ENCODE assay signal across 26 cellular contexts in genomic region chr1:153779781-153780541, GRCh38. TPM values are rescaled to one million over a fixed set of nuclear protein-coding genes. Genes with fewer than 3 reads are reported as not detected.
DNase-seq lines count a peak whose midpoint lies in the region; ATAC-seq and TF ChIP-seq lines count a peak whose summit lies in the region.
"Had no signal": no experiment of that assay in that cellular context is flagged by ENCODE, and none has a peak within 500 bp of the region (broad histone marks: within the 10 kb centered on the region; RNA-seq: fewer than 3 reads in every experiment).

No MANE protein-coding gene starts in this region.

- H3K4me1 ChIP-seq in ascending aorta (peaks cover 17 to 41% of the 10 kb centered on the region in 2 donors), mucosa of descending colon (ENCODE audit: low read depth) (peaks cover 12% of the 10 kb centered on the region), subcutaneous abdominal adipose tissue (ENCODE audit: control insufficient read depth in 5 of 5, insufficient read depth in 5 of 5, low read length in 5 of 5) (peaks cover 9 to 65% (median 61%) of the 10 kb centered on the region in 5 donors)

- no peaks in the 10 kb centered on the region for H3K27me3 ChIP-seq in ascending aorta
- no peaks in the 10 kb centered on the region for H3K27me3 ChIP-seq in subcutaneous abdominal adipose tissue (ENCODE audit: control insufficient read depth in 5 of 5, insufficient read depth in 4 of 5, low read length in 5 of 5)
- H3K27me3 ChIP-seq: brain microvascular endothelial cell, heart right ventricle, MG63 had no signal

- POLR2A ChIA-PET in activated CD4-positive, alpha-beta memory T cell treated with anti-CD3 and anti-CD28 coated beads, Interleukin-2, amount 10 ng/mL, durations not matched to agents 7 days and 5 days (lab: Charles Lee), result interaction anchor here (1.9 kb wide), 1 partner anchor 11 kb away, joined by 4 read pairs; no protein-coding TSS in a partner anchor

- no peak for TF ChIP-seq CTCF in ascending aorta (IDR thresholded peaks at IDR 0.05)
- TF ChIP-seq CTCF in mucosa of descending colon (IDR thresholded peaks at IDR 0.05), result no peak

- no peaks in the 10 kb centered on the region for H3K27me3 Mint-ChIP-seq in activated T-cell treated with anti-CD3 and anti-CD28 coated beads, Interleukin-2, amount 50 U/mL, for 4 hours (ENCODE audit: low read depth)
- H3K27me3 Mint-ChIP-seq in activated T-cell treated with anti-CD3 and anti-CD28 coated beads, Interleukin-2, amount 50 U/mL, for 72 hours (ENCODE audit: low read depth), result no peaks in the 10 kb centered on the region
- no peaks in the 10 kb centered on the region for H3K27me3 Mint-ChIP-seq in activated CD4-positive, alpha-beta memory T cell treated with anti-CD3 and anti-CD28 coated beads, Interleukin-2, amount 10 ng/mL, durations not matched to agents 7 days and 5 days
- H3K27me3 Mint-ChIP-seq: activated naive CD8-positive, alpha-beta T cell; activated T-helper 17 cell treated with anti-CD3 and anti-CD28 coated beads, Interleukin-2, amount 50 U/mL, for 72 hours; stimulated activated naive CD8-positive, alpha-beta T cell treated with anti-CD3 and anti-CD28 coated beads, Interleukin-15, amount 100 ng/mL, for 72 hours had no signal

- H3K27ac ChIP-seq in ascending aorta (peak overlapping the region; percentile 47 to 92), subcutaneous abdominal adipose tissue (ENCODE audit: low read depth, low read length) (peak overlapping the region; percentile 57)
- H3K27ac ChIP-seq: brain microvascular endothelial cell, C4-2B, GM23248, prostate gland had no signal

- no peaks in the 10 kb centered on the region for H3K9me3 Mint-ChIP-seq in activated T-cell treated with anti-CD3 and anti-CD28 coated beads, Interleukin-2, amount 50 U/mL, for 4 hours
- H3K9me3 Mint-ChIP-seq in activated T-cell treated with anti-CD3 and anti-CD28 coated beads, Interleukin-2, amount 50 U/mL, for 72 hours, result no peaks in the 10 kb centered on the region
- no peaks in the 10 kb centered on the region for H3K9me3 Mint-ChIP-seq in activated CD4-positive, alpha-beta memory T cell treated with anti-CD3 and anti-CD28 coated beads, Interleukin-2, amount 10 ng/mL, durations not matched to agents 7 days and 5 days
- H3K9me3 Mint-ChIP-seq: activated T-helper 17 cell treated with anti-CD3 and anti-CD28 coated beads, Interleukin-2, amount 50 U/mL, for 72 hours; stimulated activated naive CD8-positive, alpha-beta T cell treated with anti-CD3 and anti-CD28 coated beads, Interleukin-15, amount 100 ng/mL, for 72 hours had no signal

- no peaks in the 10 kb centered on the region for H3K9me3 ChIP-seq in ascending aorta
- no peaks in the 10 kb centered on the region for H3K9me3 ChIP-seq in mucosa of descending colon
- no peaks in the 10 kb centered on the region for H3K9me3 ChIP-seq in subcutaneous abdominal adipose tissue (ENCODE audit: control insufficient read depth in 5 of 5, low read length in 5 of 5)
- H3K9me3 ChIP-seq: heart right ventricle, MG63, prostate gland had no signal

- CTCF ChIA-PET in activated CD4-positive, alpha-beta memory T cell treated with anti-CD3 and anti-CD28 coated beads, Interleukin-2, amount 10 ng/mL, durations not matched to agents 7 days and 5 days (lab: Charles Lee), result no interaction called here

- intact Hi-C loops in ascending aorta (cut with DNase I), result loop anchor here (10.0 kb wide), 1 partner anchor 245 kb away; the partner anchor contains the start of gene S100A6
- intact Hi-C loops in mucosa of descending colon (cut with DNase I, micrococcal nuclease), result no loop called here

- H3K36me3 ChIP-seq in ascending aorta, result peaks cover 8 to 18% of the 10 kb centered on the region in 2 donors
- no peaks in the 10 kb centered on the region for H3K36me3 ChIP-seq in mucosa of descending colon (ENCODE audit: low read depth)
- H3K36me3 ChIP-seq in subcutaneous abdominal adipose tissue (ENCODE audit: control insufficient read depth in 5 of 5, insufficient read depth in 5 of 5, low read length in 5 of 5), result peaks cover 0 to 26% (median 10%) of the 10 kb centered on the region in 5 donors
- H3K36me3 ChIP-seq: brain microvascular endothelial cell, prostate gland had no signal

- DNase-seq in activated T-cell treated with anti-CD3 and anti-CD28 coated beads, Interleukin-2, amount 50 U/mL, for 4 hours, result no peak
- no peak for DNase-seq in activated T-cell treated with anti-CD3 and anti-CD28 coated beads, Interleukin-2, amount 50 U/mL, for 72 hours
- no peak for DNase-seq in ascending aorta (ENCODE audit: low spot score in 2 of 2)
- DNase-seq in mucosa of descending colon, result peak in 2 of 3 donors; percentile 23 to 36
- no peak for DNase-seq in activated CD4-positive, alpha-beta memory T cell treated with anti-CD3 and anti-CD28 coated beads, Interleukin-2, amount 10 ng/mL, durations not matched to agents 7 days and 5 days
- DNase-seq in CD1c-positive myeloid dendritic cell (ENCODE audit: extremely low spot score), result no peak
- DNase-seq: brain microvascular endothelial cell; cortex of kidney; DMS153; GM23248; mammary epithelial cell; MG63; NCI-H1436; NCI-H524; stimulated activated CD4-positive, alpha-beta T cell treated with anti-CD3 and anti-CD28 coated beads, Interleukin-4, amount 100 ng/mL, for 24 hours; stimulated activated naive CD8-positive, alpha-beta T cell treated with anti-CD3 and anti-CD28 coated beads, Interleukin-15, amount 100 ng/mL, for 72 hours; T1000 had no signal

- H3K36me3 Mint-ChIP-seq in activated T-cell treated with anti-CD3 and anti-CD28 coated beads, Interleukin-2, amount 50 U/mL, for 4 hours (ENCODE audit: insufficient read depth), result no peaks in the 10 kb centered on the region
- no peaks in the 10 kb centered on the region for H3K36me3 Mint-ChIP-seq in activated T-cell treated with anti-CD3 and anti-CD28 coated beads, Interleukin-2, amount 50 U/mL, for 72 hours (ENCODE audit: insufficient read depth in 2 of 2)
- peaks cover 4% of the 10 kb centered on the region for H3K36me3 Mint-ChIP-seq in activated CD4-positive, alpha-beta memory T cell treated with anti-CD3 and anti-CD28 coated beads, Interleukin-2, amount 10 ng/mL, durations not matched to agents 7 days and 5 days (ENCODE audit: low read depth)
- H3K36me3 Mint-ChIP-seq: activated naive CD8-positive, alpha-beta T cell had no signal

- peak overlapping the region; percentile 29 for H3K4me3 Mint-ChIP-seq in activated T-cell treated with anti-CD3 and anti-CD28 coated beads, Interleukin-2, amount 50 U/mL, for 4 hours
- H3K4me3 Mint-ChIP-seq in activated T-cell treated with anti-CD3 and anti-CD28 coated beads, Interleukin-2, amount 50 U/mL, for 72 hours, result no peak overlapping the region
- no peak overlapping the region for H3K4me3 Mint-ChIP-seq in activated CD4-positive, alpha-beta memory T cell treated with anti-CD3 and anti-CD28 coated beads, Interleukin-2, amount 10 ng/mL, durations not matched to agents 7 days and 5 days
- H3K4me3 Mint-ChIP-seq: activated naive CD8-positive, alpha-beta T cell; activated T-helper 17 cell treated with anti-CD3 and anti-CD28 coated beads, Interleukin-2, amount 50 U/mL, for 72 hours; stimulated activated naive CD8-positive, alpha-beta T cell treated with anti-CD3 and anti-CD28 coated beads, Interleukin-15, amount 100 ng/mL, for 72 hours had no signal

- peak overlapping the region in 2 of 5 donors; percentile 14 to 51 for H3K9ac ChIP-seq in subcutaneous abdominal adipose tissue (ENCODE audit: low read length in 5 of 5)
- H3K9ac ChIP-seq: GM23248 had no signal

- H3K4me3 ChIP-seq in ascending aorta (no peak overlapping the region), mucosa of descending colon (no peak overlapping the region), subcutaneous abdominal adipose tissue (ENCODE audit: low read depth in 1 of 5, low read length in 5 of 5) (no peak overlapping the region)
- H3K4me3 ChIP-seq: GM23248, heart right ventricle, MG63, prostate gland had no signal

- peaks cover 22% of the 10 kb centered on the region for H3K4me1 Mint-ChIP-seq in activated T-cell treated with anti-CD3 and anti-CD28 coated beads, Interleukin-2, amount 50 U/mL, for 4 hours (ENCODE audit: low read depth)
- peaks cover 17% of the 10 kb centered on the region for H3K4me1 Mint-ChIP-seq in activated T-cell treated with anti-CD3 and anti-CD28 coated beads, Interleukin-2, amount 50 U/mL, for 72 hours (ENCODE audit: low read depth)
- peaks cover 25% of the 10 kb centered on the region for H3K4me1 Mint-ChIP-seq in activated CD4-positive, alpha-beta memory T cell treated with anti-CD3 and anti-CD28 coated beads, Interleukin-2, amount 10 ng/mL, durations not matched to agents 7 days and 5 days

- H3K27ac Mint-ChIP-seq in activated T-cell treated with anti-CD3 and anti-CD28 coated beads, Interleukin-2, amount 50 U/mL, for 72 hours, result no peak overlapping the region
- H3K27ac Mint-ChIP-seq in activated CD4-positive, alpha-beta memory T cell treated with anti-CD3 and anti-CD28 coated beads, Interleukin-2, amount 10 ng/mL, durations not matched to agents 7 days and 5 days, result no peak overlapping the region
- H3K27ac Mint-ChIP-seq: activated naive CD8-positive, alpha-beta T cell; activated T-helper 17 cell treated with anti-CD3 and anti-CD28 coated beads, Interleukin-2, amount 50 U/mL, for 72 hours had no signal

- no peak for ATAC-seq in activated T-cell treated with anti-CD3 and anti-CD28 coated beads, Interleukin-2, amount 50 U/mL, for 4 hours
- no peak for ATAC-seq in activated T-cell treated with anti-CD3 and anti-CD28 coated beads, Interleukin-2, amount 50 U/mL, for 72 hours (replicated peaks in 1 of 2)
- ATAC-seq in mucosa of descending colon (no peak), GM19452 (IDR thresholded peaks at IDR 0.05; ENCODE audit: unreplicated experiment) (no peak)
- ATAC-seq: activated CD4-positive, CD25-positive, alpha-beta regulatory T cell treated with anti-CD3 and anti-CD28 coated beads, Interleukin-2, amount 50 U/mL, for 24 hours; activated T-helper 17 cell treated with anti-CD3 and anti-CD28 coated beads, Interleukin-2, amount 50 U/mL, for 72 hours; heart right ventricle; SK-N-SH treated with all-trans-retinoic acid at 6 μM for 48 hours; stimulated activated naive CD8-positive, alpha-beta T cell treated with anti-CD3 and anti-CD28 coated beads, Interleukin-15, amount 100 ng/mL, for 72 hours had no signal

RNA-seq across cellular contexts. Expression of gene SLC27A3, which starts 4.8 kb away (rescaled TPM):
- total RNA-seq in activated T-cell treated with anti-CD3 and anti-CD28 coated beads, Interleukin-2, amount 50 U/mL, for 4 hours, result 1 to 10 TPM; 3.8 to 6.0 (median 6.0) TPM
- total RNA-seq in activated T-cell treated with anti-CD3 and anti-CD28 coated beads, Interleukin-2, amount 50 U/mL, for 72 hours, result 1 to 10 TPM; 5.6 to 8.3 TPM
- total RNA-seq in ascending aorta (315 TPM), mucosa of descending colon (10 to 100 TPM; 17.9 to 35.1 (median 22.9) TPM)
- 10 to 100 TPM; 24.9 to 25.3 TPM for total RNA-seq in activated CD4-positive, alpha-beta memory T cell treated with anti-CD3 and anti-CD28 coated beads, Interleukin-2, amount 10 ng/mL, durations not matched to agents 7 days and 5 days

RNA-seq across cellular contexts. Expression of gene INTS3, which starts 52.1 kb away (rescaled TPM):
- 10 to 100 TPM; 46.9 to 49.4 (median 48.5) TPM for total RNA-seq in activated T-cell treated with anti-CD3 and anti-CD28 coated beads, Interleukin-2, amount 50 U/mL, for 4 hours
- 10 to 100 TPM; 62.6 to 70.8 TPM for total RNA-seq in activated T-cell treated with anti-CD3 and anti-CD28 coated beads, Interleukin-2, amount 50 U/mL, for 72 hours
- 55.9 TPM for total RNA-seq in ascending aorta
- total RNA-seq in mucosa of descending colon, result 10 to 100 TPM; 30.6 to 52.3 (median 36.1) TPM
- 10 to 100 TPM; 46.9 to 50.5 TPM for total RNA-seq in activated CD4-positive, alpha-beta memory T cell treated with anti-CD3 and anti-CD28 coated beads, Interleukin-2, amount 10 ng/mL, durations not matched to agents 7 days and 5 days

Comparison
In these comparisons a context has a peak if more than half of its experiments do, and no peak if none do; other contexts are left out.
1. DNase-seq: peak in mucosa of descending colon (2 of 3); none in activated T-cell treated with anti-CD3 and anti-CD28 coated beads, Interleukin-2, amount 50 U/mL, for 4 hours (single experiment), activated T-cell treated with anti-CD3 and anti-CD28 coated beads, Interleukin-2, amount 50 U/mL, for 72 hours (0 of 2), ascending aorta (0 of 2), activated CD4-positive, alpha-beta memory T cell treated with anti-CD3 and anti-CD28 coated beads, Interleukin-2, amount 10 ng/mL, durations not matched to agents 7 days and 5 days (single experiment) and CD1c-positive myeloid dendritic cell (single experiment).